ENCODE assay signal across 1 cellular context in genomic region chr16:2728034-2728433, GRCh38.
TF ChIP-seq lines count a peak whose summit lies in the region.

No MANE protein-coding gene starts in this region.

TF ChIP-seq in HepG2, 621 proteins besides CTCF, POLR2A, EP300 and RAD21:
- TF ChIP-seq SIX1 (CRISPR knock-in tag; IDR thresholded peaks at IDR 0.05; ENCODE audit: borderline replicate concordance), result no peak
- TF ChIP-seq NFKBIZ (CRISPR knock-in tag; IDR thresholded peaks at IDR 0.05), result no peak
- TF ChIP-seq PHF5A (CRISPR knock-in tag; IDR thresholded peaks at IDR 0.05; ENCODE audit: low read depth, unreplicated experiment), result no peak
- no peak for TF ChIP-seq ZNF557 (CRISPR knock-in tag; IDR thresholded peaks at IDR 0.05)
- TF ChIP-seq NFIC (IDR thresholded peaks at IDR 0.05; ENCODE audit: low read length), result no peak
- no peak for TF ChIP-seq ZNF446 (CRISPR knock-in tag; IDR thresholded peaks at IDR 0.05)
- TF ChIP-seq ZNF17 (CRISPR knock-in tag; IDR thresholded peaks at IDR 0.05), result no peak
- no peak for TF ChIP-seq THAP8 (CRISPR knock-in tag; IDR thresholded peaks at IDR 0.05; ENCODE audit: borderline replicate concordance)
- no peak for TF ChIP-seq ZNF329 (CRISPR knock-in tag; IDR thresholded peaks at IDR 0.05; ENCODE audit: low read depth)
- TF ChIP-seq ZNF251 (CRISPR knock-in tag; IDR thresholded peaks at IDR 0.05), result no peak
- no peak for TF ChIP-seq NCOA1 (CRISPR knock-in tag; IDR thresholded peaks at IDR 0.05)
- TF ChIP-seq ELF4 (CRISPR knock-in tag; IDR thresholded peaks at IDR 0.05; ENCODE audit: borderline replicate concordance), result no peak
